In genomic region chr16:70251651-70252354, GRCh38 we compare ENCODE assay signal across 1 cellular context.
A peak's percentile ranks its signal among the peaks of the same experiment; 100 is the strongest.
TF ChIP-seq lines count a peak whose summit lies in the region.

EXOSC6 (minus strand) TSS chr16:70251940; CDS start chr16:70251900, 40 bp downstream.

TF ChIP-seq in SK-N-SH, 30 proteins besides CTCF, POLR2A, EP300 and RAD21 (continued from another document):
- TF ChIP-seq ZBTB33 (IDR thresholded peaks at IDR 0.05; ENCODE audit: borderline replicate concordance, low read depth), result peak; percentile 40; the same call in 1 of the 2 replicates
- peak; percentile 96 for TF ChIP-seq MAX (IDR thresholded peaks at IDR 0.05; ENCODE audit: low read depth)
- peak; percentile 92 for TF ChIP-seq MXI1 (IDR thresholded peaks at IDR 0.05; ENCODE audit: low read depth, low read length)
- no peak for TF ChIP-seq RFX5 (IDR thresholded peaks at IDR 0.05; ENCODE audit: low read length)
- TF ChIP-seq YY1 (IDR thresholded peaks at IDR 0.05; ENCODE audit: low read depth), result peak; percentile 84
- TF ChIP-seq, protein P1, sequence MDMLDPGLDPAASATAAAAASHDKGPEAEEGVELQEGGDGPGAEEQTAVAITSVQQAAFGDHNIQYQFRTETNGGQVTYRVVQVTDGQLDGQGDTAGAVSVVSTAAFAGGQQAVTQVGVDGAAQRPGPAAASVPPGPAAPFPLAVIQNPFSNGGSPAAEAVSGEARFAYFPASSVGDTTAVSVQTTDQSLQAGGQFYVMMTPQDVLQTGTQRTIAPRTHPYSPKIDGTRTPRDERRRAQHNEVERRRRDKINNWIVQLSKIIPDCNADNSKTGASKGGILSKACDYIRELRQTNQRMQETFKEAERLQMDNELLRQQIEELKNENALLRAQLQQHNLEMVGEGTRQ (IDR thresholded peaks at IDR 0.05; ENCODE audit: borderline replicate concordance, low read depth, low read length), result no peak
- TF ChIP-seq USF1 (IDR thresholded peaks at IDR 0.05; ENCODE audit: borderline replicate concordance, low read depth), result no peak
- TF ChIP-seq TCF12 (IDR thresholded peaks at IDR 0.05), result peak; percentile 36; the same call in 1 of the 2 replicates
- 0 out of 2 replicates have a peak, but pooled peaks have one; percentile 20 for TF ChIP-seq TEAD4 (IDR thresholded peaks at IDR 0.05; ENCODE audit: borderline replicate concordance, insufficient read depth)
- peak; percentile 74; the same call in 1 of the 2 replicates for TF ChIP-seq FOXM1 (IDR thresholded peaks at IDR 0.05; ENCODE audit: low read depth)
- TF ChIP-seq CHD2 (IDR thresholded peaks at IDR 0.05; ENCODE audit: low read length, partially characterized antibody), result peak; percentile 74
